ENCODE assay signal across 20 cellular contexts in the genomic region with DNA sequence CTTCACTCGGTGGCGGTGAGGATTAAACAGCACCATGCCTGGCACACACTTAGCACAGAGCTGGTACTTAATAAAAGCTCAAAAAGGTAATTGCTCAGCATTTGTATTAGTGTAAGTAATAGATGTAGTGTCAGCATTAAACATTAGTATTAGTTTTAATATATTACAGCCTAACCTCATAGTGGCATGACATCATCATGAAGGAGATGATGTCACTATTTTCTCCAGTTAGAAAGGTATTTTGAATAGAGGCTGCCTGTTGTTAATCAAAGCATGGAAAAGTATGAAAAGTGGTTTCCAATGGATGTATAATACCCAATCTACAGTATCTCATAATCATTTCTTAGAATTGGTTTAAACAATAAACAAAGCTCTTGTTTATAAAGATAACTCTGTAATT. TPM values are rescaled to one million over a fixed set of nuclear protein-coding genes. Genes with fewer than 3 reads are reported as not detected.
DNase-seq lines count a peak whose midpoint lies in the region; ATAC-seq, FAIRE-seq and TF ChIP-seq lines count a peak whose summit lies in the region.
"Had no signal": no experiment of that assay in that cellular context is flagged by ENCODE, and none has a peak within 500 bp of the region (broad histone marks: within the 10 kb centered on the region; RNA-seq: fewer than 3 reads in every experiment).

No MANE protein-coding gene starts in this region.

- SMC1A ChIA-PET in GM12878 (lab: Charles Lee; ENCODE audit: uncharacterized antibody, unreplicated experiment), result interaction anchor here (1.0 kb wide), 1 partner anchor 19 kb away, joined by 4 read pairs; no protein-coding TSS in a partner anchor

- BruUV-seq in GM12878 (replicated peaks; lab: Mats Ljungman, UMichigan), result no TSS peak

- peaks cover 4% of the 10 kb centered on the region; the same call in 1 of the 3 replicates for H3K4me1 Mint-ChIP-seq in GM23338
- H3K4me1 Mint-ChIP-seq: CD8-positive, alpha-beta memory T cell had no signal

- no peak for TF ChIP-seq RAD21 in GM12878 (IDR thresholded peaks at IDR 0.05; ENCODE audit: insufficient read depth, low read depth, low read length)

- H4K20me1 ChIP-seq in GM23338 (replicated peaks; ENCODE audit: insufficient read depth), result no peaks in the 10 kb centered on the region
- H4K20me1 ChIP-seq in GM12878 (ENCODE audit: control insufficient read depth, insufficient read depth), result no peaks in the 10 kb centered on the region
- H4K20me1 ChIP-seq: BLaER1 had no signal

- no peak overlapping the region for H3K4me3 Mint-ChIP-seq in GM23338
- H3K4me3 Mint-ChIP-seq: B cell; CD14-positive monocyte; CD4-positive, alpha-beta T cell; CD8-positive, alpha-beta memory T cell had no signal

- no peak for TF ChIP-seq EP300 in GM12878 (IDR thresholded peaks at IDR 0.05; ENCODE audit: borderline replicate concordance in 1 of 2, control insufficient read depth in 1 of 2, low read depth in 2 of 2, low read length in 2 of 2)
- TF ChIP-seq EP300 in esophagus muscularis mucosa (IDR thresholded peaks at IDR 0.05), result no peak

- DNase-seq in GM23338 (ENCODE audit: low spot score) (no peak), GM12878 (ENCODE audit: low read depth, low spot score) (no peak), esophagus muscularis mucosa (ENCODE audit: extremely low spot score) (peak; percentile 57), amniotic stem cell (lab: John Stamatoyannopoulos, UW) (no peak), G401 (ENCODE audit: low spot score) (no peak), C1 segment of cervical spinal cord (lab: John Stamatoyannopoulos, UW) (no peak)
- DNase-seq: CD4-positive, alpha-beta T cell; CD8-positive, alpha-beta memory T cell; DMS 273 treated with DMSO at 0.1 percent for 48 hours; DMS79; EL; GF-D8; GM23248 had no signal

- H3K4me2 ChIP-seq in GM23338 (no peak overlapping the region), GM12878 (ENCODE audit: control insufficient read depth, insufficient read depth) (no peak overlapping the region)
- H3K4me2 ChIP-seq: BLaER1 had no signal

- RAD21 ChIA-PET in GM12878 (lab: Charles Lee; ENCODE audit: unreplicated experiment), result interaction anchor here (0.9 kb wide), 1 partner anchor 126 kb away, joined by 3 read pairs; no protein-coding TSS in a partner anchor

- TF ChIP-seq POLR2A in GM12878 (IDR thresholded peaks at IDR 0.05; ENCODE audit: low read depth, low read length), result no peak
- TF ChIP-seq POLR2A in esophagus muscularis mucosa (IDR thresholded peaks at IDR 0.05; ENCODE audit: low read depth), result no peak

- H3F3A ChIP-seq in GM23338 (replicated peaks; ENCODE audit: low read depth), result no peaks in the 10 kb centered on the region

- in situ Hi-C loops in GM12878 (cut with MboI) (no loop called here), G401 (cut with HindIII; ENCODE audit: low sequenced_read_pairs) (no loop called here)

- H3K4me1 ChIP-seq in GM23338 (ENCODE audit: insufficient read depth) (peaks cover 8% of the 10 kb centered on the region), GM12878 (ENCODE audit: control insufficient read depth, insufficient read depth, low read length) (no peaks in the 10 kb centered on the region), esophagus muscularis mucosa (no peaks in the 10 kb centered on the region)
- H3K4me1 ChIP-seq: BLaER1, HAP-1 had no signal

- intact Hi-C loops in GM12878 (cut with micrococcal nuclease; ENCODE audit: unreplicated experiment) (no loop called here), esophagus muscularis mucosa (cut with DNase I) (no loop called here)

- H3K4me3 ChIP-seq in GM23338 (no peak overlapping the region), GM12878 (no peak overlapping the region), esophagus muscularis mucosa (no peak overlapping the region)
- H3K4me3 ChIP-seq: BLaER1, GM23248, HAP-1 had no signal

- H3K9me3 Mint-ChIP-seq in GM23338, result no peaks in the 10 kb centered on the region
- H3K9me3 Mint-ChIP-seq: CD4-positive, alpha-beta T cell; CD8-positive, alpha-beta memory T cell had no signal

- H3K9me3 ChIP-seq in GM12878 (replicated peaks; ENCODE audit: control insufficient read depth, insufficient read depth, low read length) (no peaks in the 10 kb centered on the region), esophagus muscularis mucosa (no peaks in the 10 kb centered on the region)
- H3K9me3 ChIP-seq: BLaER1, HAP-1 had no signal

- CTCF ChIA-PET in GM12878 (lab: Yijun Ruan, JAX), result interaction anchor here (0.5 to 1.5 kb wide), 4 partner anchors 21 to 515 kb away, joined by 3 to 4 read pairs (median 3); partner anchors contain the start of gene SKP1

- H3K9me2 ChIP-seq in GM23338 (ENCODE audit: insufficient read depth), result peaks cover 5% of the 10 kb centered on the region; the same call in 1 of the 2 replicates

- POLR2A ChIA-PET in GM12878 (lab: Charles Lee), result interaction anchor here (0.6 kb wide), 1 partner anchor 237 kb away, joined by 3 read pairs; no protein-coding TSS in a partner anchor

- no peaks in the 10 kb centered on the region for H3K79me2 ChIP-seq in GM23338 (replicated peaks; ENCODE audit: insufficient read depth)
- no peaks in the 10 kb centered on the region for H3K79me2 ChIP-seq in GM12878 (ENCODE audit: control insufficient read depth, insufficient read depth, low read length)

- no peaks in the 10 kb centered on the region for H3K27me3 Mint-ChIP-seq in GM23338 (ENCODE audit: insufficient read depth, low read depth, poor library complexity)
- H3K27me3 Mint-ChIP-seq: B cell had no signal

- H2AFZ ChIP-seq in GM23338 (no peak overlapping the region; the same call in 1 of the 2 replicates), GM12878 (ENCODE audit: control insufficient read depth, low read depth, low read length) (no peak overlapping the region)
- H2AFZ ChIP-seq: GM23248 had no signal

- no peaks in the 10 kb centered on the region for H3K27me3 ChIP-seq in GM23338 (ENCODE audit: insufficient read depth)
- peaks cover 5 to 7% of the 10 kb centered on the region in 2 experiments; a peak in 3 of 4 replicates for H3K27me3 ChIP-seq in GM12878 (replicated peaks in 1 of 2; ENCODE audit: control insufficient read depth in 2 of 2, insufficient read depth in 2 of 2, low read length in 1 of 2)
- H3K27me3 ChIP-seq in esophagus muscularis mucosa, result peaks cover 0 to 6% (median 0%) of the 10 kb centered on the region in 4 donors
- H3K27me3 ChIP-seq: BLaER1 had no signal

- TF ChIP-seq CTCF in GM23338 (conservative IDR thresholded peaks at IDR 0.05; ENCODE audit: low read depth in 2 of 2) (no peak), GM12878 (IDR thresholded peaks at IDR 0.05 in 2 of 3, conservative IDR thresholded peaks at IDR 0.05 in 1 of 3; ENCODE audit: control insufficient read depth in 2 of 3, extremely low read depth in 1 of 3, insufficient read depth in 1 of 3, low read depth in 3 of 3, low read length in 3 of 3) (no peak), esophagus muscularis mucosa (IDR thresholded peaks at IDR 0.05) (no peak)

- no peaks in the 10 kb centered on the region for H3K36me3 Mint-ChIP-seq in GM23338 (ENCODE audit: low read depth)
- H3K36me3 Mint-ChIP-seq: CD14-positive monocyte; CD8-positive, alpha-beta memory T cell had no signal

- no peak for ATAC-seq in GM23338
- no peak for ATAC-seq in GM12878

- no peak overlapping the region for H3K9ac ChIP-seq in GM12878 (ENCODE audit: control insufficient read depth, insufficient read depth, low read length)
- H3K9ac ChIP-seq: BLaER1, GM23248 had no signal

- H3K27ac ChIP-seq in GM23338 (ENCODE audit: low read depth), result no peak overlapping the region
- no peak overlapping the region for H3K27ac ChIP-seq in GM12878 (ENCODE audit: control insufficient read depth, insufficient read depth)
- H3K27ac ChIP-seq in esophagus muscularis mucosa (replicated peaks in 1 of 4), result no peak overlapping the region
- H3K27ac ChIP-seq: BLaER1, GM23248 had no signal

- H3K36me3 ChIP-seq in GM23338 (ENCODE audit: insufficient read depth) (no peaks in the 10 kb centered on the region), GM12878 (ENCODE audit: control insufficient read depth in 2 of 2, insufficient read depth in 2 of 2, low read length in 1 of 2) (no peaks in the 10 kb centered on the region), esophagus muscularis mucosa (no peaks in the 10 kb centered on the region)
- H3K36me3 ChIP-seq: BLaER1, HAP-1 had no signal

- WGBS in GM12878 (ENCODE audit: insufficient coverage, insufficient replicate concordance, low lambda C conversion rate, missing lambda C conversion rate), result 96% methylated on average over 2 of the region's 2 CpGs
- 100% methylated on average over 2 of the region's 2 CpGs for WGBS in esophagus muscularis mucosa

- FAIRE-seq in GM12878 (lab: Jason Lieb, UNC), result no peak
- FAIRE-seq: D721Med, GM12892, H54 had no signal

- no peak overlapping the region for H3K27ac Mint-ChIP-seq in GM23338
- H3K27ac Mint-ChIP-seq: B cell; CD14-positive monocyte; CD4-positive, alpha-beta T cell; CD8-positive, alpha-beta memory T cell had no signal

TF ChIP-seq in GM23338, 12 proteins besides CTCF, POLR2A, EP300 and RAD21 (continues in another document):
- no peak for TF ChIP-seq ZNF114 (CRISPR knock-in tag; IDR thresholded peaks at IDR 0.05)
- no peak for TF ChIP-seq EZH2phosphoT487 (IDR thresholded peaks at IDR 0.05; ENCODE audit: unreplicated experiment)

RNA-seq across cellular contexts. Expression of gene FSTL4, which starts 49.0 kb away (rescaled TPM):
- 1.4 and 2.2 TPM in 2 replicates for total RNA-seq in GM23338 (2014; rRNA removed; shearing (Covaris generic))
- polyA plus RNA-seq in GM23338 (2016; fragmentation: Nextera tagmentation; extraction: Ambion mirVana) (1.4 and 2.8 TPM in 2 replicates), GM12878 (2011; rRNA removed) (0.53 and 0.79 TPM in 2 replicates), GM12878 (2014; fragmentation: Illumina TruSeq; extraction: Trizol) (0.01 TPM in 1 of 2 replicates, not detected in the other), GM12878 (2014; fragmentation: Nextera tagmentation; extraction: Ambion mirVana) (under 1 TPM in 1 of 2 experiments, not detected in 1; 0.13 TPM), GM12878 (2014; rRNA removed) (0.09 TPM in 1 of 2 replicates, not detected in the other), GM12878 (2016; fragmentation: Nextera tagmentation; extraction: Ambion mirVana) (not detected)
- total RNA-seq in GM12878 (2013; cell fraction: nucleolus; rRNA removed), result not detected in 2 replicates
- total RNA-seq in GM12878 (2014; rRNA removed) (0.16 and 0.28 TPM in 2 replicates), GM12878 (2014; rRNA removed; fragmentation: Illumina TruSeq; extraction: Trizol) (not detected in 2 replicates), GM12878 (2021) (0.05 TPM in 1 of 2 replicates, not detected in the other), esophagus muscularis mucosa (under 1 TPM in 3 of 4 donors, not detected in 1; 0.33 to 0.78 (median 0.34) TPM)
- not detected for polyA plus RNA-seq in GM12878 (2011; ENCODE audit: low read depth)
- polyA plus RNA-seq in GM12878 (2011; cell fraction: cytosol; rRNA removed), result 0.46 and 0.47 TPM in 2 replicates
- polyA plus RNA-seq in GM12878 (2011; cell fraction: nucleus; rRNA removed), result 1.1 and 2.7 TPM in 2 replicates
- polyA plus RNA-seq in GM12878 (2012), result 0.13 TPM in 1 of 2 replicates, not detected in the other
- 1.2 and 1.4 TPM in 2 replicates for polyA minus RNA-seq in GM12878 (2011; rRNA and poly(A)+ RNA removed)
- polyA minus RNA-seq in GM12878 (2011; cell fraction: cytosol; rRNA and poly(A)+ RNA removed), result not detected in 2 replicates
- 0.24 and 2.1 TPM in 2 replicates for polyA minus RNA-seq in GM12878 (2011; cell fraction: nucleus; rRNA and poly(A)+ RNA removed)
- total RNA-seq in G401 (2014; rRNA removed; shearing (Covaris generic)), result not detected in 2 replicates
- total RNA-seq: CD4-positive, alpha-beta T cell; GM23248 had no signal
- polyA plus RNA-seq: CD14-positive monocyte; CD8-positive, alpha-beta memory T cell; GM23248 had no signal
